4 cellular contexts compared by ENCODE assay signal in the genomic region with DNA sequence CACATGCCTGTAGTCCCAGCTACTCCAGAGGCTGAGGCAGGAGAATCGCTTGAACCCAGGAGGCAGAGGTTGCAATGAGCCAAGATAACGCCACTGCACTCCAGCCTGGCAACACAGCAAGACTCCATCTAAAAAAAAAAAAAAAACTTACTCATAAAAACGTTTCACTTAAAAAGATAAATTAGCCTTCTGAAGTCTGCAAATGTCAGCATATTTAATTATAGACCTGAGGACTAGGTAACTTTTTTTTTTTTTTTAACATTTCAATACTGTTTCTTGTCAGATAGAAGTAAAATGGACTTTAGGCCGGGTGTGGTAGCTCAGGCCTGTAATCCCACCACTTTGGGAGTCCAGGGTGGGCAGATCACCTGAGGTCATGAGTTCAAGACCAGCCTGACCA. TPM values are rescaled to one million over a fixed set of nuclear protein-coding genes. Genes with fewer than 3 reads are reported as not detected.
"Had no signal": no experiment of that assay in that cellular context is flagged by ENCODE, and none has a peak within 500 bp of the region (broad histone marks: within the 10 kb centered on the region; RNA-seq: fewer than 3 reads in every experiment).

No MANE protein-coding gene starts in this region.

RNA-seq across cellular contexts. Expression of gene SLC25A2, which starts 13.1 kb away (rescaled TPM):
- total RNA-seq: GM23338, H1, H9 had no signal
- polyA plus RNA-seq: GM23338, H1, IgD-negative memory B cell had no signal

RNA-seq across cellular contexts. Expression of gene PCDHGA1, which starts 13.4 kb away (rescaled TPM):
- polyA plus RNA-seq: IgD-negative memory B cell had no signal

RNA-seq across cellular contexts. Expression of gene PCDHGA2, which starts 21.6 kb away (rescaled TPM):
- polyA plus RNA-seq: IgD-negative memory B cell had no signal
